ENCODE assay signal across 15 cellular contexts in the genomic region with DNA sequence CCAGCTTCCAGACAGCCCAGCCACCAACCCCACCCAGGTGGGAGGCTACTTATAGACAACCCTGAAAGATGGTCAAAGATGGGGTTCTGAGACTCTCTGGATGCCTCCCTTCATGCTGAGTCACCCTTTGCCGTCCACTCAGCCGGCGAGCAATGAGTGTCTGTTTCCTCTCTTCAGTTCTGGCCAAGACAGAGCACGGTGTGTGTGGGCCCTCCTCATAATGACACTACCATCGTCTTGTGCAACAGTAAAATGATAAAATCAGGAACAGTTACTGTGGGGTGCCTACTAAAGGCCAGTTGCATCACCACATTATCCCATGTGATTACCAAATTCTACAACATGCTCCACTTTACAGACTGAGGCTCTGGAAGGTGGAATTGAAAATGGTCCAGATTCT. TPM values are rescaled to one million over a fixed set of nuclear protein-coding genes. Genes with fewer than 3 reads are reported as not detected.
DNase-seq lines count a peak whose midpoint lies in the region; ATAC-seq and TF ChIP-seq lines count a peak whose summit lies in the region.
"Had no signal": no experiment of that assay in that cellular context is flagged by ENCODE, and none has a peak within 500 bp of the region (broad histone marks: within the 10 kb centered on the region; RNA-seq: fewer than 3 reads in every experiment).

No MANE protein-coding gene starts in this region.

- H3K27me3 Mint-ChIP-seq in CD14-positive monocyte (ENCODE audit: low read depth in 3 of 3) (peaks cover 3 to 7% (median 3%) of the 10 kb centered on the region in 3 donors), chondrocyte (ENCODE audit: low read depth) (no peaks in the 10 kb centered on the region)
- peaks cover 26 to 39% of the 10 kb centered on the region in 2 donors for H3K27me3 Mint-ChIP-seq in natural killer cell treated with Interleukin-12 subunit alpha and Interleukin-12 subunit beta and Interleukin-15 and Interleukin-18, amount 100 ng/mL, for 72 hours

- no peak for ATAC-seq in natural killer cell treated with Interleukin-12 subunit alpha and Interleukin-12 subunit beta and Interleukin-15 and Interleukin-18, amount 100 ng/mL, for 72 hours
- no peak for ATAC-seq in GM21390 (IDR thresholded peaks at IDR 0.05; ENCODE audit: unreplicated experiment)
- no peak for ATAC-seq in GM21576 (IDR thresholded peaks at IDR 0.05; ENCODE audit: unreplicated experiment)
- ATAC-seq: naive thymus-derived CD8-positive, alpha-beta T cell had no signal

- peaks cover 17% of the 10 kb centered on the region for H3K4me1 Mint-ChIP-seq in CD14-positive monocyte
- H3K4me1 Mint-ChIP-seq in chondrocyte (ENCODE audit: low read depth) = peaks cover 24% of the 10 kb centered on the region
- H3K4me1 Mint-ChIP-seq in natural killer cell treated with Interleukin-12 subunit alpha and Interleukin-12 subunit beta and Interleukin-15 and Interleukin-18, amount 100 ng/mL, for 72 hours (ENCODE audit: low read depth in 2 of 2) = no peaks in the 10 kb centered on the region
- H3K4me1 Mint-ChIP-seq: activated CD4-positive, alpha-beta T cell treated with anti-CD3 and anti-CD28 coated beads, Interleukin-2, amount 10 ng/mL, durations not matched to agents 7 days and 5 days; naive thymus-derived CD8-positive, alpha-beta T cell had no signal

- H3K9me3 Mint-ChIP-seq in CD14-positive monocyte (peaks cover 0 to 3% (median 0%) of the 10 kb centered on the region in 7 donors), chondrocyte (ENCODE audit: low read depth) (no peaks in the 10 kb centered on the region)
- no peaks in the 10 kb centered on the region for H3K9me3 Mint-ChIP-seq in natural killer cell treated with Interleukin-12 subunit alpha and Interleukin-12 subunit beta and Interleukin-15 and Interleukin-18, amount 100 ng/mL, for 72 hours
- H3K9me3 Mint-ChIP-seq: activated CD4-positive, alpha-beta T cell treated with anti-CD3 and anti-CD28 coated beads, Interleukin-2, amount 10 ng/mL, durations not matched to agents 7 days and 5 days had no signal

- peak overlapping the region in 6 of 7 donors; percentile 5 to 92 (median 76) for H3K27ac Mint-ChIP-seq in CD14-positive monocyte
- no peak overlapping the region for H3K27ac Mint-ChIP-seq in chondrocyte (ENCODE audit: unreplicated experiment)
- no peak overlapping the region for H3K27ac Mint-ChIP-seq in natural killer cell treated with Interleukin-12 subunit alpha and Interleukin-12 subunit beta and Interleukin-15 and Interleukin-18, amount 100 ng/mL, for 72 hours
- H3K27ac Mint-ChIP-seq: activated CD4-positive, alpha-beta T cell treated with anti-CD3 and anti-CD28 coated beads, Interleukin-2, amount 10 ng/mL, durations not matched to agents 7 days and 5 days; naive thymus-derived CD8-positive, alpha-beta T cell had no signal

- intact Hi-C loops in CD14-positive monocyte (cut with micrococcal nuclease) = no loop called here

- H3K4me3 Mint-ChIP-seq in CD14-positive monocyte = no peak overlapping the region
- no peak overlapping the region for H3K4me3 Mint-ChIP-seq in chondrocyte (ENCODE audit: unreplicated experiment)
- H3K4me3 Mint-ChIP-seq in natural killer cell treated with Interleukin-12 subunit alpha and Interleukin-12 subunit beta and Interleukin-15 and Interleukin-18, amount 100 ng/mL, for 72 hours = no peak overlapping the region
- H3K4me3 Mint-ChIP-seq: activated CD4-positive, alpha-beta T cell treated with anti-CD3 and anti-CD28 coated beads, Interleukin-2, amount 10 ng/mL, durations not matched to agents 7 days and 5 days; naive thymus-derived CD8-positive, alpha-beta T cell had no signal

- DNase-seq in CD14-positive monocyte (ENCODE audit: low spot score) = peak; percentile 68
- peak; percentile 91 for DNase-seq in NCI-H226
- peak; percentile 27 for DNase-seq in chondrocyte (ENCODE audit: low spot score)
- DNase-seq in natural killer cell treated with Interleukin-12 subunit alpha and Interleukin-12 subunit beta and Interleukin-15 and Interleukin-18, amount 100 ng/mL, for 72 hours (ENCODE audit: low spot score) = peak; percentile 25
- DNase-seq in activated effector memory CD4-positive, alpha-beta T cell treated with Interleukin-2 at 50 U/mL for 16 hours = no peak
- no peak for DNase-seq in T-helper 2 cell
- DNase-seq: activated CD4-positive, alpha-beta T cell treated with anti-CD3 and anti-CD28 coated beads, Interleukin-2, amount 10 ng/mL, durations not matched to agents 7 days and 5 days; activated naive CD4-positive, alpha-beta T cell treated with anti-CD3 and anti-CD28 coated beads, Interleukin-2, amount 50 U/mL, for 16 hours; Caco-2; effector memory CD4-positive, alpha-beta T cell; naive thymus-derived CD8-positive, alpha-beta T cell; NCI-H345 had no signal

- no peak for TF ChIP-seq CTCF in CD14-positive monocyte (IDR thresholded peaks at IDR 0.05)
- TF ChIP-seq CTCF in chondrocyte (IDR thresholded peaks at IDR 0.05) = no peak

- H3K36me3 Mint-ChIP-seq in CD14-positive monocyte (no peaks in the 10 kb centered on the region), chondrocyte (ENCODE audit: low read depth) (no peaks in the 10 kb centered on the region)
- no peaks in the 10 kb centered on the region for H3K36me3 Mint-ChIP-seq in natural killer cell treated with Interleukin-12 subunit alpha and Interleukin-12 subunit beta and Interleukin-15 and Interleukin-18, amount 100 ng/mL, for 72 hours

RNA-seq across cellular contexts. Expression of a gene that starts 7.0 kb away (rescaled TPM):
- not detected for polyA plus RNA-seq in CD14-positive monocyte
- not detected in 3 replicates for total RNA-seq in chondrocyte
- total RNA-seq in natural killer cell treated with Interleukin-12 subunit alpha and Interleukin-12 subunit beta and Interleukin-15 and Interleukin-18, amount 100 ng/mL, for 72 hours = not detected
- total RNA-seq: activated CD4-positive, alpha-beta T cell treated with anti-CD3 and anti-CD28 coated beads, Interleukin-2, amount 10 ng/mL, durations not matched to agents 7 days and 5 days; naive thymus-derived CD8-positive, alpha-beta T cell; spleen had no signal
- polyA plus RNA-seq: naive thymus-derived CD8-positive, alpha-beta T cell had no signal

RNA-seq across cellular contexts. Expression of a gene that starts 44.4 kb away (rescaled TPM):
- not detected for polyA plus RNA-seq in CD14-positive monocyte
- 0.21 to 0.29 TPM (median 0.27 TPM) in 3 replicates for total RNA-seq in chondrocyte
- total RNA-seq in natural killer cell treated with Interleukin-12 subunit alpha and Interleukin-12 subunit beta and Interleukin-15 and Interleukin-18, amount 100 ng/mL, for 72 hours = not detected
- total RNA-seq: activated CD4-positive, alpha-beta T cell treated with anti-CD3 and anti-CD28 coated beads, Interleukin-2, amount 10 ng/mL, durations not matched to agents 7 days and 5 days; naive thymus-derived CD8-positive, alpha-beta T cell had no signal
- polyA plus RNA-seq: naive thymus-derived CD8-positive, alpha-beta T cell had no signal

Comparison
In these comparisons a context has a peak if more than half of its experiments do, and no peak if none do; other contexts are left out.
1. DNase-seq: peak in CD14-positive monocyte (single experiment), NCI-H226 (single experiment), chondrocyte (single experiment) and natural killer cell treated with Interleukin-12 subunit alpha and Interleukin-12 subunit beta and Interleukin-15 and Interleukin-18, amount 100 ng/mL, for 72 hours (single experiment); none in activated effector memory CD4-positive, alpha-beta T cell treated with Interleukin-2 at 50 U/mL for 16 hours (single experiment) and T-helper 2 cell (0 of 5).
2. H3K27ac Mint-ChIP-seq: peak in CD14-positive monocyte (6 of 7); none in chondrocyte (single experiment) and natural killer cell treated with Interleukin-12 subunit alpha and Interleukin-12 subunit beta and Interleukin-15 and Interleukin-18, amount 100 ng/mL, for 72 hours (0 of 2).